Comparison of ENCODE assay signal across 8 cellular contexts in the genomic region with DNA sequence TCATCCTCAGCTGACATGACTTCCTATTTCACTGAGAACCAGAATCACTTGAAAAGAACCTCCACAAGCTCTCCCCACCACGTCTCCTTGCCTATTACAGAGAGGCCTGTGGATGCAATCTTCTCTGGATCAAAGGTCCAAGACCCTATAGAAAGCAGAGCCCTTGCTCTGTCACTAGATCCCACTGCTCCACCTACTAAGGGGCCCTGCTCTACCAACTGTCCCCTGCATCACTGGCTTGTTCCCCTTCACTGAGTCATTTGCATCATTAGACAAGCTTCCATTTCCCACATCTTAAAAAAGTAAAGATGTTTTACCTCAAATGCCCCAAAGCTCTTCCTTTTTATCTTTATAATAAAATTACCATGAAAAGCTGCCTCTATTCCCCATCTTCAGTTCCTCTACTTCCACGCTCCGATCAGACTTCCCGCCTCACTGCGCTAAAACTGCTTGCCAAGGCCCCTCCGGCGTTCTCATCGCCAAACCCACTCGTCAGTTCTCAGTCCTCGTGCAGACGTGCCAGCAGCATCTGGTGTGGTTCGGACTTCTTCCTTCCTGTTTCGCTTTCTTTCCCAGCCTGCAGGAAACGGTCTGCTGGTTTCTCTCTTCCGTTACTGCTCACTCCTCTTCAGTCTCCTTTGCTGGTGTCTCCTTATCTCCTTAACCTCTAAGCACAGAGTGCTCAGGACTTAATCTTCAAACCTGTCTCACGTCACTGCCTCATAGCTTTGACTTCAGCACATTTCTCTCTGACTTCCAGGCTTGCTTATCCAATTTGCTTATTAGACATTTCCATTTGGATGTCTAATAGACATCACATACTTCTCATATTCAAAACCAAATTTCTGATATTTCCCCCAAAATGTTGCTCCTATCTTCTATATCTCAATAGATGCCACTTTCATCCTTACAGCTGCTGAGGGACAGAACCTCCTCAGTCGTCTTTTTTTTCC. TPM values are rescaled to one million over a fixed set of nuclear protein-coding genes. Genes with fewer than 3 reads are reported as not detected.
DNase-seq lines count a peak whose midpoint lies in the region; ATAC-seq and TF ChIP-seq lines count a peak whose summit lies in the region.

No MANE protein-coding gene starts in this region.

- DNase-seq in C1 segment of cervical spinal cord (lab: John Stamatoyannopoulos, UW) (peak in 11 of 14 donors; percentile 25 to 76 (median 59)), thoracic aorta (ENCODE audit: low spot score) (no peak), NCI-H1105 treated with DMSO at 0.1 percent for 48 hours (lab: John Stamatoyannopoulos, UW) (no peak)
- peak; percentile 77 for DNase-seq in activated CD4-positive, alpha-beta T cell treated with anti-CD3 and anti-CD28 coated beads for 36 hours
- peak; percentile 51 to 59 (median 57) for DNase-seq in effector memory CD4-positive, alpha-beta T cell
- DNase-seq in naive thymus-derived CD8-positive, alpha-beta T cell: peak; percentile 26 to 85 (median 67)

- H3K4me1 Mint-ChIP-seq in activated CD4-positive, alpha-beta T cell treated with anti-CD3 and anti-CD28 coated beads for 36 hours: peaks cover 18% of the 10 kb centered on the region
- peaks cover 15 to 31% (median 20%) of the 10 kb centered on the region in 4 donors for H3K4me1 Mint-ChIP-seq in naive thymus-derived CD8-positive, alpha-beta T cell

- H3K27ac ChIP-seq in effector memory CD4-positive, alpha-beta T cell (ENCODE audit: insufficient read depth, low read length, poor library complexity, severe bottlenecking): peak overlapping the region; percentile 81
- H3K27ac ChIP-seq in thoracic aorta: peak overlapping the region; percentile 30 to 34

- H3K9me3 ChIP-seq in effector memory CD4-positive, alpha-beta T cell (ENCODE audit: control insufficient read depth, low read length): no peaks in the 10 kb centered on the region
- no peaks in the 10 kb centered on the region for H3K9me3 ChIP-seq in thoracic aorta

- peaks cover 11% of the 10 kb centered on the region for H3K36me3 Mint-ChIP-seq in activated CD4-positive, alpha-beta T cell treated with anti-CD3 and anti-CD28 coated beads for 36 hours (ENCODE audit: low read depth)
- H3K36me3 Mint-ChIP-seq in naive thymus-derived CD8-positive, alpha-beta T cell: peaks cover 0 to 11% (median 11%) of the 10 kb centered on the region in 3 donors

- intact Hi-C loops in activated CD4-positive, alpha-beta T cell treated with anti-CD3 and anti-CD28 coated beads for 36 hours (cut with DNase I, micrococcal nuclease): loop anchor here (1.0 to 5.0 kb wide), 6 partner anchors 13 to 90 kb away; a partner anchor contains a TSS

- no peaks in the 10 kb centered on the region for H3K9me3 Mint-ChIP-seq in activated CD4-positive, alpha-beta T cell treated with anti-CD3 and anti-CD28 coated beads for 36 hours (ENCODE audit: low read depth)
- H3K9me3 Mint-ChIP-seq in naive thymus-derived CD8-positive, alpha-beta T cell: peaks cover 0 to 1% (median 0%) of the 10 kb centered on the region in 9 donors

- POLR2A ChIA-PET in activated CD4-positive, alpha-beta T cell treated with anti-CD3 and anti-CD28 coated beads for 36 hours (lab: Charles Lee): no interaction called here
- POLR2A ChIA-PET in naive thymus-derived CD8-positive, alpha-beta T cell (lab: Charles Lee): interaction anchor here (0.6 to 3.4 kb wide), 7 partner anchors 8 to 80 kb away, joined by 3 to 35 read pairs (median 3); a partner anchor contains a TSS

- H3K4me3 ChIP-seq in effector memory CD4-positive, alpha-beta T cell (ENCODE audit: insufficient read depth, low read depth, low read length, poor library complexity, severe bottlenecking): peak overlapping the region; percentile 45
- H3K4me3 ChIP-seq in thoracic aorta: peak overlapping the region; percentile 12

- ATAC-seq in GM19452 (IDR thresholded peaks at IDR 0.05; ENCODE audit: unreplicated experiment) (peak; percentile 73), HG03571 (IDR thresholded peaks at IDR 0.05; ENCODE audit: unreplicated experiment) (peak; percentile 74), thoracic aorta (ENCODE audit: insufficient number of reproducible peaks, low FRiP score, low read depth) (no peak)
- peak; percentile 80 for ATAC-seq in activated CD4-positive, alpha-beta T cell treated with anti-CD3 and anti-CD28 coated beads for 36 hours
- peak; percentile 90 to 93 for ATAC-seq in naive thymus-derived CD8-positive, alpha-beta T cell

- no peak overlapping the region for H3K4me3 Mint-ChIP-seq in activated CD4-positive, alpha-beta T cell treated with anti-CD3 and anti-CD28 coated beads for 36 hours
- H3K4me3 Mint-ChIP-seq in naive thymus-derived CD8-positive, alpha-beta T cell: no peak overlapping the region

- TF ChIP-seq CTCF in thoracic aorta (IDR thresholded peaks at IDR 0.05): no peak

- no peak overlapping the region for H3K27ac Mint-ChIP-seq in activated CD4-positive, alpha-beta T cell treated with anti-CD3 and anti-CD28 coated beads for 36 hours
- no peak overlapping the region for H3K27ac Mint-ChIP-seq in naive thymus-derived CD8-positive, alpha-beta T cell

- no peaks in the 10 kb centered on the region for H3K27me3 ChIP-seq in effector memory CD4-positive, alpha-beta T cell (replicated peaks; ENCODE audit: control insufficient read depth, insufficient read depth, low read length, poor library complexity, severe bottlenecking)
- no peaks in the 10 kb centered on the region for H3K27me3 ChIP-seq in thoracic aorta (replicated peaks; ENCODE audit: insufficient read depth)

- CTCF ChIA-PET in activated CD4-positive, alpha-beta T cell treated with anti-CD3 and anti-CD28 coated beads for 36 hours (lab: Charles Lee): interaction anchor here (0.6 to 1.2 kb wide), 3 partner anchors 8 to 87 kb away, joined by 3 to 5 read pairs (median 3); no protein-coding TSS in a partner anchor

- H3K4me1 ChIP-seq in effector memory CD4-positive, alpha-beta T cell (ENCODE audit: control insufficient read depth, insufficient read depth, low read length, poor library complexity, severe bottlenecking): peaks cover 38% of the 10 kb centered on the region
- H3K4me1 ChIP-seq in thoracic aorta (ENCODE audit: control insufficient read depth in 1 of 2, low read depth in 2 of 2): no peaks in the 10 kb centered on the region

- H3K36me3 ChIP-seq in effector memory CD4-positive, alpha-beta T cell (ENCODE audit: control insufficient read depth, insufficient read depth, low read length): no peaks in the 10 kb centered on the region
- H3K36me3 ChIP-seq in thoracic aorta: peaks cover 3% of the 10 kb centered on the region

- H3K27me3 Mint-ChIP-seq in activated CD4-positive, alpha-beta T cell treated with anti-CD3 and anti-CD28 coated beads for 36 hours: no peaks in the 10 kb centered on the region
- H3K27me3 Mint-ChIP-seq in naive thymus-derived CD8-positive, alpha-beta T cell: no peaks in the 10 kb centered on the region

RNA-seq across cellular contexts. Expression of a gene that starts 40.5 kb away (rescaled TPM):
- total RNA-seq in activated CD4-positive, alpha-beta T cell treated with anti-CD3 and anti-CD28 coated beads for 36 hours: 1 to 10 TPM; 1.1 to 1.6 TPM
- total RNA-seq in naive thymus-derived CD8-positive, alpha-beta T cell: 1 to 10 TPM; 8.1 to 9.8 TPM
- polyA plus RNA-seq in naive thymus-derived CD8-positive, alpha-beta T cell: 10 to 100 TPM in 1 of 3 donors, 1 to 10 TPM in 2; 6.3 to 17.6 (median 6.3) TPM
- 10 to 100 TPM; 15.8 to 16.4 TPM for total RNA-seq in thoracic aorta

Comparison
In these comparisons a context has a peak if more than half of its experiments do, and no peak if none do; other contexts are left out.
1. DNase-seq: peak in C1 segment of cervical spinal cord (11 of 14), activated CD4-positive, alpha-beta T cell treated with anti-CD3 and anti-CD28 coated beads for 36 hours (single experiment), effector memory CD4-positive, alpha-beta T cell (3 of 3) and naive thymus-derived CD8-positive, alpha-beta T cell (10 of 10); none in thoracic aorta (single experiment) and NCI-H1105 treated with DMSO at 0.1 percent for 48 hours (single experiment).